ENCODE assay signal across 12 cellular contexts in the genomic region with DNA sequence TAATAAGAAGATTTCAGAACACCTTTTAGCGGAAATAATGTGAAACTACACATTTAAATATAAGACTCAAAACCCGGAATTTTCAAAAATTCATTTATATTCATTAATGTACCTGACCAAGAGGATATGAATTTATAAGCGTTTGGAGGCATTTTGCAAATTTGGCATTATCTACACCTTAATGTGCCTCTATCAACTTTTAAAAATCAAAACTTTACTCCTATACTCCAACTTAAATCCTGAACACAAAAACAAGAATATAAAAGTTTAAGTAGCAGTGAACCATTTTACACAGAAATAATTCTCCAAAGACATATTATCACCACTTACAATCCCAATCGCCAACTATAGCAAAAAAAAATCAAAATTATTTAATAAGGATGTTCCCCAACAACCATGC. TPM values are rescaled to one million over a fixed set of nuclear protein-coding genes. Genes with fewer than 3 reads are reported as not detected.
A peak's percentile ranks its signal among the peaks of the same experiment; 100 is the strongest.
DNase-seq lines count a peak whose midpoint lies in the region; ATAC-seq and TF ChIP-seq lines count a peak whose summit lies in the region.
"Had no signal": no experiment of that assay in that cellular context is flagged by ENCODE, and none has a peak within 500 bp of the region (broad histone marks: within the 10 kb centered on the region; RNA-seq: fewer than 3 reads in every experiment).

No MANE protein-coding gene starts in this region.

- H3K9me3 ChIP-seq in DOHH2 (ENCODE audit: control insufficient read depth, insufficient read depth, low read length) (no peaks in the 10 kb centered on the region), WERI-Rb-1 (ENCODE audit: severe bottlenecking) (no peaks in the 10 kb centered on the region), psoas muscle (no peaks in the 10 kb centered on the region), A673 (ENCODE audit: low read depth, low read length, poor library complexity, severe bottlenecking) (no peaks in the 10 kb centered on the region)

- H3K79me2 ChIP-seq in DOHH2 (ENCODE audit: control insufficient read depth, low read length): peaks cover 87% of the 10 kb centered on the region

- H4K20me1 ChIP-seq in DOHH2 (ENCODE audit: control insufficient read depth, insufficient read depth, low read depth, low read length): no peaks in the 10 kb centered on the region

- intact Hi-C loops in psoas muscle (cut with DNase I) (loop anchor here (5.0 to 10.0 kb wide), 2 partner anchors 35 to 218 kb away; no protein-coding TSS in a partner anchor), A673 (cut with micrococcal nuclease; ENCODE audit: unreplicated experiment) (no loop called here)

- H3K36me3 ChIP-seq in DOHH2 (ENCODE audit: control insufficient read depth, low read length): peaks cover 17% of the 10 kb centered on the region; the same call in 1 of the 2 replicates
- H3K36me3 ChIP-seq in WERI-Rb-1: peaks cover 8% of the 10 kb centered on the region
- H3K36me3 ChIP-seq in psoas muscle (ENCODE audit: insufficient read depth in 1 of 2, low read depth in 1 of 2): no peaks in the 10 kb centered on the region
- H3K36me3 ChIP-seq in A673 (ENCODE audit: insufficient read depth, low read length, poor library complexity, severe bottlenecking): no peaks in the 10 kb centered on the region

- no peaks in the 10 kb centered on the region for H3K27me3 ChIP-seq in DOHH2 (ENCODE audit: control insufficient read depth, low read length)
- H3K27me3 ChIP-seq in WERI-Rb-1 (ENCODE audit: insufficient read depth, low read depth, severe bottlenecking): no peaks in the 10 kb centered on the region
- no peaks in the 10 kb centered on the region for H3K27me3 ChIP-seq in psoas muscle (ENCODE audit: insufficient read depth in 3 of 3, low read length in 2 of 3)
- H3K27me3 ChIP-seq in A673 (replicated peaks; ENCODE audit: insufficient read depth, low read depth, low read length, poor library complexity): peaks cover under 1% of the 10 kb centered on the region

- H3K4me3 ChIP-seq in DOHH2 (ENCODE audit: low read length) (peak overlapping the region; percentile 77), WERI-Rb-1 (ENCODE audit: low read depth, low read length) (peak overlapping the region; percentile 99), fibroblast of villous mesenchyme (ENCODE audit: low read depth, low read length) (peak overlapping the region; percentile 72), psoas muscle (peak overlapping the region; percentile 83), A673 (ENCODE audit: low read depth, low read length, poor library complexity, severe bottlenecking) (no peak overlapping the region)

- 63 to 65% (median 64%) methylated on average over 4 of the region's 4 CpGs for WGBS in psoas muscle, 3 donors

- DNase-seq in WERI-Rb-1 (no peak), fibroblast of villous mesenchyme (ENCODE audit: low read depth) (no peak), psoas muscle (no peak), A673 (ENCODE audit: low spot score) (no peak)
- DNase-seq in naive thymus-derived CD8-positive, alpha-beta T cell: no peak
- DNase-seq: CD4-positive, alpha-beta T cell; NCI-H1694 had no signal

- no peak for TF ChIP-seq CTCF in DOHH2 (IDR thresholded peaks at IDR 0.05; ENCODE audit: low read depth, low read length, poor library complexity, severe bottlenecking)
- TF ChIP-seq CTCF in WERI-Rb-1 (IDR thresholded peaks at IDR 0.05; ENCODE audit: low read depth, low read length): no peak
- TF ChIP-seq CTCF in fibroblast of villous mesenchyme (IDR thresholded peaks at IDR 0.05; ENCODE audit: insufficient read depth, low read depth, low read length): no peak
- no peak for TF ChIP-seq CTCF in psoas muscle (IDR thresholded peaks at IDR 0.05)
- no peak for TF ChIP-seq CTCF in A673 (conservative IDR thresholded peaks at IDR 0.05; ENCODE audit: low read depth, low read length)

- H3K27me3 Mint-ChIP-seq in naive thymus-derived CD8-positive, alpha-beta T cell: peaks cover 14 to 41% (median 28%) of the 10 kb centered on the region in 5 donors

- no peaks in the 10 kb centered on the region for H3K9me2 ChIP-seq in DOHH2 (replicated peaks; ENCODE audit: control insufficient read depth, low read length)

- H3K4me3 Mint-ChIP-seq in naive thymus-derived CD8-positive, alpha-beta T cell: no peak overlapping the region
- H3K4me3 Mint-ChIP-seq: CD4-positive, alpha-beta T cell had no signal

- ATAC-seq in psoas muscle: no peak
- no peak for ATAC-seq in GM19452 (IDR thresholded peaks at IDR 0.05; ENCODE audit: unreplicated experiment)
- ATAC-seq in HG02678 (IDR thresholded peaks at IDR 0.05; ENCODE audit: unreplicated experiment): no peak
- ATAC-seq in naive thymus-derived CD8-positive, alpha-beta T cell: no peak

- peak overlapping the region; percentile 75 for H3K4me2 ChIP-seq in DOHH2 (ENCODE audit: low read length)

- H3K4me1 ChIP-seq in DOHH2 (ENCODE audit: control insufficient read depth, low read length) (peaks cover 80% of the 10 kb centered on the region), psoas muscle (peaks cover 54% of the 10 kb centered on the region), A673 (ENCODE audit: insufficient read depth, low read length, poor library complexity, severe bottlenecking) (peaks cover 25% of the 10 kb centered on the region)

- POLR2A ChIA-PET in A673 (lab: Charles Lee; ENCODE audit: low non-redundant PET): no interaction called here
- POLR2A ChIA-PET in naive thymus-derived CD8-positive, alpha-beta T cell (lab: Charles Lee): no interaction called here

- H3K9me3 Mint-ChIP-seq in naive thymus-derived CD8-positive, alpha-beta T cell: peaks cover 0 to 8% (median 0%) of the 10 kb centered on the region in 9 donors

- CTCF ChIA-PET in A673 (lab: Charles Lee): no interaction called here

- H3K36me3 Mint-ChIP-seq in naive thymus-derived CD8-positive, alpha-beta T cell: peaks cover 0 to 5% (median 0%) of the 10 kb centered on the region in 3 donors

- H3K4me1 Mint-ChIP-seq in naive thymus-derived CD8-positive, alpha-beta T cell: peaks cover 5 to 34% (median 16%) of the 10 kb centered on the region in 4 donors

- H3K27ac ChIP-seq in DOHH2 (ENCODE audit: low read depth, low read length): peak overlapping the region; percentile 98
- peak overlapping the region; percentile 75 for H3K27ac ChIP-seq in WERI-Rb-1
- peak overlapping the region; percentile 95 for H3K27ac ChIP-seq in psoas muscle
- no peak overlapping the region for H3K27ac ChIP-seq in A673 (ENCODE audit: low read depth, low read length, poor library complexity, severe bottlenecking)
- H3K27ac ChIP-seq: HL-60, SK-N-MC had no signal

- no TSS peak for BruUV-seq in A673 (replicated peaks; lab: Mats Ljungman, UMichigan)

- no peak overlapping the region for H3K27ac Mint-ChIP-seq in naive thymus-derived CD8-positive, alpha-beta T cell
- H3K27ac Mint-ChIP-seq: CD4-positive, alpha-beta T cell had no signal

- peaks cover 45% of the 10 kb centered on the region for H3F3A ChIP-seq in DOHH2 (ENCODE audit: control insufficient read depth, insufficient read depth)

RNA-seq across cellular contexts. Expression of a gene that starts 3.9 kb away (rescaled TPM):
- 2.6 and 8.4 TPM in 2 replicates for total RNA-seq in fibroblast of villous mesenchyme
- total RNA-seq in psoas muscle: 10 to 100 TPM in 2 of 4 donors, 1 to 10 TPM in 2; 7.3 to 11.7 (median 10.3) TPM
- polyA plus RNA-seq in psoas muscle: 1 to 10 TPM; 1.6 to 9.8 (median 3.3) TPM
- 1.9 and 2.4 TPM in 2 replicates for total RNA-seq in A673 (2021)
- total RNA-seq in naive thymus-derived CD8-positive, alpha-beta T cell: under 1 TPM; 0.47 to 0.66 TPM
- polyA plus RNA-seq in naive thymus-derived CD8-positive, alpha-beta T cell: not detected
